1 cellular context compared by ENCODE assay signal in the genomic region with DNA sequence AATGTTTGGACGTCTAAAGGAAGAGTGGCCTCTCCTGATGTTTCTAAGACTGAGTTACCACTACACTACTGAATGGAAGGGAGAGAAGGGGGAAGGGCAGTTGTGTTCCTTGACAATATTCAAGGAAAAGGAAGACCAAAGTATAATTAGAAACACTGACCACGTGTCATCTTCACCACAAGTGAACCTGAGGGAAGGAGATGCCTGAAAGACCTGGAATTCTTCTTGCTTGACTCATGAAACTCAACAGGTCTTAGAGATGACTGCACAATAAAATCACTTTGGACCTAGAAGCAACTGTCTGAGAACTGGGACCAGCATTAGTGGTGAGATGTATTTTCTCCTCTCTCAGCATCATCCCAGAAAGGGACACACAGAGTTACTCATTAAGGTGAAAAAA.
A peak's percentile ranks its signal among the peaks of the same experiment; 100 is the strongest.
TF ChIP-seq lines count a peak whose summit lies in the region.

No MANE protein-coding gene starts in this region.

TF ChIP-seq in HCT116, 20 proteins besides CTCF, POLR2A, EP300 and RAD21 (continued from another document):
- TF ChIP-seq ELF1 (IDR thresholded peaks at IDR 0.05; ENCODE audit: borderline replicate concordance, low read depth) (no peak), FOSL1 (IDR thresholded peaks at IDR 0.05; ENCODE audit: low read depth) (peak; percentile 84), ZNF274 (IDR thresholded peaks at IDR 0.05; ENCODE audit: low read depth, low read length) (no peak), SIN3A (IDR thresholded peaks at IDR 0.05; ENCODE audit: low read depth) (peak; percentile 77), CBX3 (IDR thresholded peaks at IDR 0.05; ENCODE audit: low read depth) (peak; percentile 90), JUND (IDR thresholded peaks at IDR 0.05) (peak; percentile 80), YY1 (IDR thresholded peaks at IDR 0.05; ENCODE audit: extremely low read depth, insufficient replicate concordance, low read depth, low read length) (no peak), SRF (IDR thresholded peaks at IDR 0.05; ENCODE audit: low read depth) (peak; percentile 41; the same call in 1 of the 2 replicates), SP1 (IDR thresholded peaks at IDR 0.05; ENCODE audit: low read depth) (peak; percentile 79), REST (IDR thresholded peaks at IDR 0.05; ENCODE audit: low read depth) (no peak)
- TF ChIP-seq, protein P1, sequence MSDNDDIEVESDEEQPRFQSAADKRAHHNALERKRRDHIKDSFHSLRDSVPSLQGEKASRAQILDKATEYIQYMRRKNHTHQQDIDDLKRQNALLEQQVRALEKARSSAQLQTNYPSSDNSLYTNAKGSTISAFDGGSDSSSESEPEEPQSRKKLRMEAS (IDR thresholded peaks at IDR 0.05), result peak; percentile 85
